Comparison of ENCODE assay signal across 8 cellular contexts in the genomic region with DNA sequence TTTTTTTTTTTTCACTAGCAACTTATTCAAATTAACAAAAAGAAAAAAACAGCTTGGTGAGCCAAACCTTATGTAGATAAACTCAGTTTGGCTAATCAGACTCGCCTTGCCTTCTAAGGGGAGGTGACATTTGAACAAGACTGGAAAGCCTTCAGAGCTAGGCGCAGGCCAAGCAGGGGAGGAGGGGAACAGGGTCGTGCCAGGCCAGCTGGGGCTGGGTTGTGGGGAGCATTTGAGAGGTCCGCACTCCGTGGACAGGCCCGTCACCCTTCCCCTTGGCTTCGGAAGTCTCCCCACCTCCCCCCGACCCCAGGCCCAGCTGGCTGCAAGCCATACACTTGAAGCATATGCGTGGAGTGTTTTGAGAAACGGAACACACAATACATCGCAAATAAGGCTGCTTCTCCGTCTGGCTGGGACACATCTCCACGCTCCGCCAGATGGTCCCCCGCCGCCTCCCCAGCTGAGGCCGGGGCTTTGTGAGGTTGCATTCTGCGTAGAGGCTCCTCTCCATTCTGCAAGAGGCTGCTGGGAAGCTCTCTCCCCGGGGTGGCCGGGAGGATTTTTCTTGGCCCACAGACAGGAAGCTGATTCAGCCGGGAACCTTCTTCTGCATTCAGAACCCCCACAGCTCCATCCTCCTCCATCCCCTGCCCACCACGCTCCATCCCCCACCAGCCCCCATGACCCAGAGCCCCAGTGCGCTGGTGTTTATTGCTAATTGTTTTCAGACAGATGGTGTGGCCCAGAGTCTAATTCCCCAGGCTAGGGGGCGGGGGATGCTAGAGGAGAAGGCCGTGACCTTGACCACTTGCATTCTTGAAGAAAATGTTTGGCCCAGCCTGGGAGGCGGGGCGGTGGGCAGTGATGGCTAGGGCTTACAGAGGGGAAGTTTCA.
A peak's percentile ranks its signal among the peaks of the same experiment; 100 is the strongest.
DNase-seq lines count a peak whose midpoint lies in the region; ATAC-seq and TF ChIP-seq lines count a peak whose summit lies in the region.

No MANE protein-coding gene starts in this region.

- WGBS in adrenal gland, 4 donors: 5 to 14% (median 10%) methylated on average over 15 to 27 of the region's 27 CpGs

- peak in 1 of 2 donors; percentile 38 for TF ChIP-seq POLR2A in adrenal gland (IDR thresholded peaks at IDR 0.05)
- TF ChIP-seq POLR2A in gastrocnemius medialis (IDR thresholded peaks at IDR 0.05): no peak

- no peak for TF ChIP-seq CTCF in AG04449 (IDR thresholded peaks at IDR 0.05; ENCODE audit: insufficient read depth, low read length, missing control alignments)
- no peak for TF ChIP-seq CTCF in adrenal gland (IDR thresholded peaks at IDR 0.05)
- TF ChIP-seq CTCF in gastrocnemius medialis (IDR thresholded peaks at IDR 0.05 in 4 of 5, conservative IDR thresholded peaks at IDR 0.05 in 1 of 5): no peak

- intact Hi-C loops in adrenal gland (cut with DNase I): no loop called here
- intact Hi-C loops in gastrocnemius medialis (cut with DNase I; ENCODE audit: low total_unique reads): no loop called here

- H3K36me3 ChIP-seq in adrenal gland (replicated peaks in 1 of 2) (no peaks in the 10 kb centered on the region), gastrocnemius medialis (no peaks in the 10 kb centered on the region)

- POLR2A ChIA-PET in AG04449 (lab: Yijun Ruan, JAX): interaction anchor here (0.7 to 1.7 kb wide), 4 partner anchors 10 to 137 kb away, joined by 3 to 5 read pairs (median 4); no protein-coding TSS in a partner anchor

- H3K4me3 ChIP-seq in AG04449 (ENCODE audit: low read depth, low read length) (peak overlapping the region; percentile 36), adrenal gland (peak overlapping the region in 1 of 4 donors; percentile 8), gastrocnemius medialis (peak overlapping the region; percentile 40 to 62 (median 42))

- peaks cover 25 to 34% of the 10 kb centered on the region in 2 donors for H3K4me1 ChIP-seq in adrenal gland (replicated peaks in 1 of 2)
- peaks cover 24 to 31% of the 10 kb centered on the region in 2 donors for H3K4me1 ChIP-seq in gastrocnemius medialis

- peak overlapping the region; percentile 80 to 95 (median 91) for H3K27ac ChIP-seq in adrenal gland
- peak overlapping the region; percentile 62 to 72 (median 68) for H3K27ac ChIP-seq in gastrocnemius medialis

- ATAC-seq in gastrocnemius medialis: peak; percentile 78 to 82

- peak; percentile 72 for DNase-seq in AG04449 (ENCODE audit: low read depth, low spot score)
- DNase-seq in Kasumi-1 (lab: John Stamatoyannopoulos, UW): peak; percentile 77 to 78
- DNase-seq in adrenal gland: peak; percentile 65 to 88 (median 81)
- DNase-seq in hepatic stellate cell (ENCODE audit: low spot score): peak; percentile 97
- DNase-seq in gastrocnemius medialis: peak; percentile 21 to 46
- no peak for DNase-seq in activated CD4-positive, CD25-positive, alpha-beta regulatory T cell treated with anti-CD3 and anti-CD28 coated beads, Interleukin-2, amount 50 U/mL, for 72 hours
- DNase-seq in foreskin melanocyte: no peak
- no peak for DNase-seq in NOMO-1 treated with DMSO at 0.1 percent for 48 hours (lab: John Stamatoyannopoulos, UW; ENCODE audit: unreplicated experiment)

- H3K27me3 ChIP-seq in adrenal gland (no peaks in the 10 kb centered on the region), gastrocnemius medialis (no peaks in the 10 kb centered on the region)

- no peaks in the 10 kb centered on the region for H3K9me3 ChIP-seq in adrenal gland (replicated peaks in 1 of 3)
- no peaks in the 10 kb centered on the region for H3K9me3 ChIP-seq in gastrocnemius medialis

- in situ Hi-C loops in gastrocnemius medialis (cut with MboI; ENCODE audit: low sequenced_read_pairs in 4 of 4): no loop called here

- CTCF ChIA-PET in AG04449 (lab: Yijun Ruan, JAX): interaction anchor here (0.8 to 1.8 kb wide), 5 partner anchors 10 to 145 kb away, joined by 3 to 7 read pairs (median 3); no protein-coding TSS in a partner anchor

Comparison
In these comparisons a context has a peak if more than half of its experiments do, and no peak if none do; other contexts are left out.
1. DNase-seq: peak in AG04449 (single experiment), Kasumi-1 (2 of 2), adrenal gland (7 of 7), hepatic stellate cell (single experiment) and gastrocnemius medialis (2 of 2); none in activated CD4-positive, CD25-positive, alpha-beta regulatory T cell treated with anti-CD3 and anti-CD28 coated beads, Interleukin-2, amount 50 U/mL, for 72 hours (single experiment), foreskin melanocyte (single experiment) and NOMO-1 treated with DMSO at 0.1 percent for 48 hours (single experiment).